17 cellular contexts compared by ENCODE assay signal in genomic region chr6:129492260-129492659, GRCh38.
DNase-seq lines count a peak whose midpoint lies in the region; ATAC-seq and TF ChIP-seq lines count a peak whose summit lies in the region.
"Had no signal": no experiment of that assay in that cellular context is flagged by ENCODE, and none has a peak within 500 bp of the region (broad histone marks: within the 10 kb centered on the region; RNA-seq: fewer than 3 reads in every experiment).

No MANE protein-coding gene starts in this region.

- no peak for DNase-seq in activated T-cell treated with anti-CD3 and anti-CD28 coated beads, Interleukin-2, amount 50 U/mL, for 72 hours
- DNase-seq in activated T-cell treated with anti-CD3 and anti-CD28 coated beads, Interleukin-2, amount 50 U/mL, for 1 hour = no peak
- DNase-seq in RWPE1 (ENCODE audit: low spot score) (no peak), foreskin keratinocyte (no peak)
- DNase-seq in stimulated activated naive B cell treated with anti-CD40 and anti-IgM and Interleukin-4, amounts not matched to agents 10 μg/mL and 1 μg/mL and 100 μg/mL, for 72 hours = no peak
- DNase-seq in effector memory CD4-positive, alpha-beta T cell = no peak
- DNase-seq: activated CD4-positive, alpha-beta memory T cell treated with anti-CD3 and anti-CD28 coated beads for 36 hours; activated effector memory CD4-positive, alpha-beta T cell treated with anti-CD3 and anti-CD28 coated beads, Interleukin-2, amount 50 U/mL, for 16 hours; heart left ventricle; kidney; NCI-H1417 had no signal

- H3K9me3 ChIP-seq in effector memory CD4-positive, alpha-beta T cell (ENCODE audit: control insufficient read depth, low read length) = no peaks in the 10 kb centered on the region
- H3K9me3 ChIP-seq: esophagus muscularis mucosa, heart left ventricle, neutrophil had no signal

- H3K4me3 Mint-ChIP-seq in activated T-cell treated with anti-CD3 and anti-CD28 coated beads, Interleukin-2, amount 50 U/mL, for 72 hours = no peak overlapping the region
- no peak overlapping the region for H3K4me3 Mint-ChIP-seq in stimulated activated naive B cell treated with anti-CD40 and anti-IgM and Interleukin-4, amounts not matched to agents 10 μg/mL and 1 μg/mL and 100 μg/mL, for 72 hours
- H3K4me3 Mint-ChIP-seq: activated CD4-positive, alpha-beta memory T cell treated with anti-CD3 and anti-CD28 coated beads for 36 hours; mesothelial cell of epicardium had no signal

- no peak for TF ChIP-seq CTCF in RWPE1 (conservative IDR thresholded peaks at IDR 0.05; ENCODE audit: low read depth)
- TF ChIP-seq CTCF in foreskin keratinocyte (conservative IDR thresholded peaks at IDR 0.05) = no peak

- no peaks in the 10 kb centered on the region for H3K27me3 ChIP-seq in foreskin keratinocyte
- no peaks in the 10 kb centered on the region for H3K27me3 ChIP-seq in effector memory CD4-positive, alpha-beta T cell (replicated peaks; ENCODE audit: control insufficient read depth, insufficient read depth, low read length, poor library complexity, severe bottlenecking)
- H3K27me3 ChIP-seq: esophagus muscularis mucosa, heart left ventricle, neutrophil had no signal

- H3K4me1 ChIP-seq in foreskin keratinocyte = peaks cover 49% of the 10 kb centered on the region
- peaks cover 11% of the 10 kb centered on the region for H3K4me1 ChIP-seq in effector memory CD4-positive, alpha-beta T cell (ENCODE audit: control insufficient read depth, insufficient read depth, low read length, poor library complexity, severe bottlenecking)

- POLR2A ChIA-PET in RWPE1 (lab: Yijun Ruan, JAX; ENCODE audit: low non-redundant PET) = no interaction called here

- no peak overlapping the region for H3K4me3 ChIP-seq in effector memory CD4-positive, alpha-beta T cell (ENCODE audit: insufficient read depth, low read depth, low read length, poor library complexity, severe bottlenecking)
- H3K4me3 ChIP-seq: esophagus muscularis mucosa, heart left ventricle, K562 had no signal

- no peaks in the 10 kb centered on the region for H3K27me3 Mint-ChIP-seq in activated T-cell treated with anti-CD3 and anti-CD28 coated beads, Interleukin-2, amount 50 U/mL, for 72 hours (ENCODE audit: low read depth)
- no peaks in the 10 kb centered on the region for H3K27me3 Mint-ChIP-seq in stimulated activated naive B cell treated with anti-CD40 and anti-IgM and Interleukin-4, amounts not matched to agents 10 μg/mL and 1 μg/mL and 100 μg/mL, for 72 hours
- H3K27me3 Mint-ChIP-seq: activated CD4-positive, alpha-beta memory T cell treated with anti-CD3 and anti-CD28 coated beads for 36 hours had no signal

- no peak for ATAC-seq in activated T-cell treated with anti-CD3 and anti-CD28 coated beads, Interleukin-2, amount 50 U/mL, for 72 hours (replicated peaks in 1 of 2)
- ATAC-seq in foreskin keratinocyte (no peak), HG02884 (IDR thresholded peaks at IDR 0.05; ENCODE audit: unreplicated experiment) (no peak), HG02970 (IDR thresholded peaks at IDR 0.05; ENCODE audit: low FRiP score, unreplicated experiment) (no peak)
- no peak for ATAC-seq in stimulated activated naive B cell treated with anti-CD40 and anti-IgM and Interleukin-4, amounts not matched to agents 10 μg/mL and 1 μg/mL and 100 μg/mL, for 72 hours (replicated peaks)
- ATAC-seq: heart left ventricle had no signal

- no peaks in the 10 kb centered on the region for H3K36me3 ChIP-seq in effector memory CD4-positive, alpha-beta T cell (ENCODE audit: control insufficient read depth, insufficient read depth, low read length)
- H3K36me3 ChIP-seq: neutrophil had no signal

- peak overlapping the region; percentile 69; the same call in 1 of the 2 replicates for H3K27ac ChIP-seq in RWPE1
- peak overlapping the region; percentile 100 for H3K27ac ChIP-seq in foreskin keratinocyte
- no peak overlapping the region for H3K27ac ChIP-seq in effector memory CD4-positive, alpha-beta T cell (ENCODE audit: insufficient read depth, low read length, poor library complexity, severe bottlenecking)
- H3K27ac ChIP-seq: neutrophil had no signal

- CTCF ChIA-PET in RWPE1 (lab: Yijun Ruan, JAX) = no interaction called here

- peak overlapping the region; percentile 44 for H3K27ac Mint-ChIP-seq in activated T-cell treated with anti-CD3 and anti-CD28 coated beads, Interleukin-2, amount 50 U/mL, for 72 hours
- H3K27ac Mint-ChIP-seq in stimulated activated naive B cell treated with anti-CD40 and anti-IgM and Interleukin-4, amounts not matched to agents 10 μg/mL and 1 μg/mL and 100 μg/mL, for 72 hours = peak overlapping the region; percentile 56
- H3K27ac Mint-ChIP-seq: mesothelial cell of epicardium had no signal

- no peaks in the 10 kb centered on the region for H3K9me3 Mint-ChIP-seq in activated T-cell treated with anti-CD3 and anti-CD28 coated beads, Interleukin-2, amount 50 U/mL, for 72 hours
- no peaks in the 10 kb centered on the region for H3K9me3 Mint-ChIP-seq in stimulated activated naive B cell treated with anti-CD40 and anti-IgM and Interleukin-4, amounts not matched to agents 10 μg/mL and 1 μg/mL and 100 μg/mL, for 72 hours
- H3K9me3 Mint-ChIP-seq: activated CD4-positive, alpha-beta memory T cell treated with anti-CD3 and anti-CD28 coated beads for 36 hours; mesothelial cell of epicardium had no signal

- H3K36me3 Mint-ChIP-seq in activated T-cell treated with anti-CD3 and anti-CD28 coated beads, Interleukin-2, amount 50 U/mL, for 72 hours (ENCODE audit: insufficient read depth in 2 of 2) = no peaks in the 10 kb centered on the region
- H3K36me3 Mint-ChIP-seq in stimulated activated naive B cell treated with anti-CD40 and anti-IgM and Interleukin-4, amounts not matched to agents 10 μg/mL and 1 μg/mL and 100 μg/mL, for 72 hours = no peaks in the 10 kb centered on the region
- H3K36me3 Mint-ChIP-seq: activated CD4-positive, alpha-beta memory T cell treated with anti-CD3 and anti-CD28 coated beads for 36 hours had no signal

- peaks cover 72% of the 10 kb centered on the region for H3K4me1 Mint-ChIP-seq in activated T-cell treated with anti-CD3 and anti-CD28 coated beads, Interleukin-2, amount 50 U/mL, for 72 hours (ENCODE audit: low read depth)
- H3K4me1 Mint-ChIP-seq in stimulated activated naive B cell treated with anti-CD40 and anti-IgM and Interleukin-4, amounts not matched to agents 10 μg/mL and 1 μg/mL and 100 μg/mL, for 72 hours = peaks cover 14 to 38% of the 10 kb centered on the region in 2 donors
